ENCODE assay signal across 18 cellular contexts in the genomic region with DNA sequence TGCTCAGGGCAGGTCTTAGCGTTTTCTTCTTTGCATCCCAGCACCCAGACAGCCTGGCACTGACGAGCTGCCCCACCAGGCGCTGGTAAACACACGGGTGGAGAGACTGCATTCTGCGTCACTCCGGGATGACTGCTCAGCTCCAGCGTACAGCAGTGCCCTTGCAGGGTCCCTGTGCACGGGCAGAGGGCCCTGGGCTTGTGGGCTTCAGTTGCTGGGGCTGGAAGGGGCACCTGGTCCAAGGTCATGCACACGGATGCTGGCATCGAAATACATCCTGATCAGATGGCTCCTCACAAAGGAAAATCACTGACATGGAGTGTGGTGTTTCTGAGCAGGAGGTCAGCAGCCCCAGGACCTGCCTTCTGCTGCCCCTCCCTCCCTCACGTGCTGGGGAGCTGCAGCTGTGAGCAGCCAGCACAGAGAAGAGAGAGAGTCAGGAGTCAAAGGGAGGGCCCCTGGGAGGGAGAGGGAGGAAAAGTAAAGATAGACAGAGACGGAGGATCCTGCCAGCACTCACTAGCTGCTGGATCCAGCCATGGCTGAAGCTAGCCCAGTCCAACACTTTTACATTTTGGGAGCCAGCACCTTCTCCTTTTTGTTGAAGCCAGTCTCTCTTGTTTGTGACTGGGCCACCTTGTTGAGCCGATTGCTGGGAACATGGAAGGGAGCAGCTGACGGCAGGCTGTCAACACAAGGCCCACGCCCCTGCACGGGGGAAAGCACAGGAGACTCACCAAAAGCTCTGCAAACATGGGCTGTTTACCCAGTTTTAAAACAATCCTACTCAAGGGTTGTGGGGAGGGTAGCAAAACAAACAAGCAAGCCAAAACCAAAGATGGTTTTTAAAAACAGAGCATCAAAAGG.
DNase-seq lines count a peak whose midpoint lies in the region; ATAC-seq lines count a peak whose summit lies in the region.
"Had no signal": no experiment of that assay in that cellular context is flagged by ENCODE, and none has a peak within 500 bp of the region (broad histone marks: within the 10 kb centered on the region; RNA-seq: fewer than 3 reads in every experiment).

No MANE protein-coding gene starts in this region.

- no peak overlapping the region for H3K4me3 ChIP-seq in aorta (ENCODE audit: low read length in 2 of 2)
- H3K4me3 ChIP-seq: upper lobe of left lung had no signal

- no peaks in the 10 kb centered on the region for H3K9me3 ChIP-seq in aorta (ENCODE audit: control insufficient read depth, low read length)
- H3K9me3 ChIP-seq: upper lobe of left lung had no signal

- no peaks in the 10 kb centered on the region for H3K4me1 ChIP-seq in aorta (ENCODE audit: control insufficient read depth in 1 of 2, insufficient read depth in 2 of 2, low read length in 2 of 2)
- H3K4me1 ChIP-seq: foreskin keratinocyte had no signal

- no peak for ATAC-seq in Right ventricle myocardium superior (ENCODE audit: poor library complexity)
- ATAC-seq in aorta (ENCODE audit: low FRiP score): no peak
- ATAC-seq in GM18867 (IDR thresholded peaks at IDR 0.05; ENCODE audit: unreplicated experiment): no peak
- ATAC-seq: activated T-helper 17 cell treated with anti-CD3 and anti-CD28 coated beads, Interleukin-2, amount 50 U/mL, for 72 hours; foreskin keratinocyte; stimulated activated memory B cell treated with anti-CD40 and anti-IgM and Interleukin-4, amounts not matched to agents 10 μg/mL and 1 μg/mL and 100 μg/mL, for 72 hours had no signal

- no peak overlapping the region for H3K27ac ChIP-seq in aorta (ENCODE audit: low read depth in 1 of 2, low read length in 2 of 2)
- H3K27ac ChIP-seq: foreskin keratinocyte, upper lobe of left lung had no signal

- no peaks in the 10 kb centered on the region for H3K36me3 ChIP-seq in aorta (ENCODE audit: control insufficient read depth in 1 of 2, insufficient read depth in 2 of 2, low read length in 1 of 2)
- H3K36me3 ChIP-seq: upper lobe of left lung had no signal

- WGBS in aorta, 2 donors: 61 to 65% methylated on average over 16 of the region's 16 CpGs

- H3K27me3 ChIP-seq in aorta (ENCODE audit: control insufficient read depth in 1 of 2, insufficient read depth in 2 of 2, low read length in 1 of 2): no peaks in the 10 kb centered on the region
- H3K27me3 ChIP-seq: foreskin keratinocyte, upper lobe of left lung had no signal

- peak; percentile 68 for DNase-seq in cardiac septum (ENCODE audit: low spot score)
- DNase-seq in Right ventricle myocardium superior: no peak
- DNase-seq in SHP77 treated with DMSO at 0.1 percent for 48 hours (lab: John Stamatoyannopoulos, UW): peak; percentile 20
- peak; percentile 74 for DNase-seq in mesenteric fat pad (ENCODE audit: low spot score)
- peak; percentile 23 to 38 for DNase-seq in aorta
- DNase-seq in NCI-H2227 (lab: John Stamatoyannopoulos, UW; ENCODE audit: unreplicated experiment): no peak
- DNase-seq in activated gamma-delta T cell (lab: John Stamatoyannopoulos, UW): no peak
- DNase-seq: activated CD4-positive, CD25-positive, alpha-beta regulatory T cell; amygdala; foreskin keratinocyte; NCI-H1436; NCI-H226; SIG-M5; T-helper 2 cell had no signal

- intact Hi-C loops in cardiac septum (cut with DNase I) (no loop called here), Right ventricle myocardium superior (cut with DNase I) (no loop called here), aorta (cut with DNase I) (no loop called here)

Comparison
In these comparisons a context has a peak if more than half of its experiments do, and no peak if none do; other contexts are left out.
1. DNase-seq: peak in cardiac septum (single experiment), SHP77 treated with DMSO at 0.1 percent for 48 hours (single experiment), mesenteric fat pad (single experiment) and aorta (2 of 2); none in Right ventricle myocardium superior (single experiment), NCI-H2227 (single experiment) and activated gamma-delta T cell (single experiment).